In the genomic region with DNA sequence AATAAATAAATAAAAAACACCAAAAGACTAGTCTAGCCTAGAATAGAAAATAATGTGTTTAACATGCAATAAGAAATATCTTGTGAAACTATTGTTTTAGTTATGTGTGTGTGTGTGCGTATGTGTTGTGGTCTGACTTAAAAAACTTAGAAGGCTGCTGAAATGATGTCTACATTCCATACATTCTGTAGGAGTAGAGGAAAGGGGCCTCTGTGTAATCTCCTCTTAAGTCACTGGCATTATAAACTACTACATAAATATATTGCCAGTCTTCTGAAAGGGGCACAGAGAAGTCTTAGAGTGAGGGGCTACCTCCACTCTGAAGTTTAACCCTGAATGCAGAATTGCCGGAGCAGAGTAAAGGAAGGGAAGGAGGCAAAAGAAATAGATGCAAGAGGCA, we compare ENCODE assay signal across 14 cellular contexts.
DNase-seq lines count a peak whose midpoint lies in the region; ATAC-seq, FAIRE-seq and TF ChIP-seq lines count a peak whose summit lies in the region.
"Had no signal": no experiment of that assay in that cellular context is flagged by ENCODE, and none has a peak within 500 bp of the region (broad histone marks: within the 10 kb centered on the region; RNA-seq: fewer than 3 reads in every experiment).

No MANE protein-coding gene starts in this region.

- H3K27me3 ChIP-seq in SJCRH30 = no peaks in the 10 kb centered on the region
- H3K27me3 ChIP-seq in spleen (replicated peaks in 1 of 7) = no peaks in the 10 kb centered on the region

- peak; percentile 61 for FAIRE-seq in G401.6 (lab: Jason Lieb, UNC)

- H3K27ac ChIP-seq in SJCRH30 (peak overlapping the region; percentile 73), spleen (no peak overlapping the region)

- ATAC-seq in HG02763 (IDR thresholded peaks at IDR 0.05; ENCODE audit: unreplicated experiment) (no peak), HG03439 (IDR thresholded peaks at IDR 0.05; ENCODE audit: unreplicated experiment) (no peak)
- ATAC-seq: stimulated activated naive CD8-positive, alpha-beta T cell treated with anti-CD3 and anti-CD28 coated beads, Interleukin-15, Interleukin-2, amounts not matched to agents 100 U/mL and 50 U/mL, for 24 hours had no signal

- TF ChIP-seq POLR2A in spleen (IDR thresholded peaks at IDR 0.05) = no peak

- DNase-seq in SJCRH30 (peak in 1 of 2 experiments; percentile 23), fibroblast of mammary gland (ENCODE audit: low read depth) (peak; percentile 42), non-pigmented ciliary epithelial cell (ENCODE audit: low read depth) (peak; percentile 67), spleen (no peak), ureter (ENCODE audit: low spot score) (no peak)
- DNase-seq: effector CD4-positive, alpha-beta T cell; GF-D8; KG1; NCI-H1930; stimulated activated CD4-positive, alpha-beta T cell treated with anti-CD3 and anti-CD28 coated beads, Interleukin-4, amount 100 ng/mL, for 24 hours; stimulated activated naive CD8-positive, alpha-beta T cell treated with anti-CD3 and anti-CD28 coated beads, Interleukin-15, Interleukin-2, amounts not matched to agents 100 U/mL and 50 U/mL, for 24 hours had no signal

- WGBS in spleen, 5 donors = 93 to 96% (median 94%) methylated on average over 2 of the region's 2 CpGs

- H3K36me3 ChIP-seq in SJCRH30 (no peaks in the 10 kb centered on the region), spleen (no peaks in the 10 kb centered on the region)

- H3K9me3 ChIP-seq in SJCRH30 (replicated peaks) = no peaks in the 10 kb centered on the region
- no peaks in the 10 kb centered on the region for H3K9me3 ChIP-seq in spleen

- H3K4me3 ChIP-seq in SJCRH30 = no peak overlapping the region; the same call in 1 of the 2 replicates
- no peak overlapping the region for H3K4me3 ChIP-seq in fibroblast of mammary gland (ENCODE audit: control insufficient read depth, low read depth, low read length)
- no peak overlapping the region for H3K4me3 ChIP-seq in spleen

- H3K4me1 ChIP-seq in SJCRH30 = peaks cover 31% of the 10 kb centered on the region
- no peaks in the 10 kb centered on the region for H3K4me1 ChIP-seq in spleen

- TF ChIP-seq CTCF in fibroblast of mammary gland (conservative IDR thresholded peaks at IDR 0.05; ENCODE audit: control insufficient read depth, insufficient read depth, low read depth, low read length) = no peak
- TF ChIP-seq CTCF in spleen (IDR thresholded peaks at IDR 0.05 in 8 of 11, conservative IDR thresholded peaks at IDR 0.05 in 3 of 11) = no peak

- intact Hi-C loops in spleen (cut with DNase I; ENCODE audit: low total_unique reads) = no loop called here

Comparison
In these comparisons a context has a peak if more than half of its experiments do, and no peak if none do; other contexts are left out.
1. DNase-seq: peak in fibroblast of mammary gland (single experiment) and non-pigmented ciliary epithelial cell (single experiment); none in spleen (single experiment) and ureter (single experiment).